ENCODE assay signal across 2 cellular contexts in the genomic region with DNA sequence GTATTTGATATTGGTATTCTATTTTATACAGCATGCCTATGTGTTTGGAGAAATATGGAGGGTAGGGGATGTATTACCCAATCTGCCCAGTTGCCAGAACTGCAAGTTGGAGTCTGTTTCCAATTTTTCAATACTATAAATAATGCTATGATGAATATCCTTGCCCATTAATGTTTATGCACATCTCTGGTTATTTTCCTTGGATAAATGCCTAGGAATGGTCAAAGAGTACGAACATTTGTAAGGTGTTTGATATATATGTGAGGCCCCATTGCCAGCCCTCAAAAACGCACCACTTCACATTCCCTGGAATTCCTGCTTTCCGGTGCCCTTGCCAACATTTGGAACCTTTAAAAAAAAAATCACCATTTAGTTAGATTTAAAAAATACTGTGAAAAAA.
TF ChIP-seq lines count a peak whose summit lies in the region.

No MANE protein-coding gene starts in this region.

TF ChIP-seq in SK-N-SH, 30 proteins besides CTCF, POLR2A, EP300 and RAD21 (continued from another document):
- TF ChIP-seq JUND (IDR thresholded peaks at IDR 0.05): peak; percentile 37; the same call in 1 of the 2 replicates
- no peak for TF ChIP-seq SIN3A (IDR thresholded peaks at IDR 0.05; ENCODE audit: borderline replicate concordance, low read depth, low read length)
- no peak for TF ChIP-seq EZH2phosphoT487 (IDR thresholded peaks at IDR 0.05; ENCODE audit: borderline replicate concordance, low read depth)
- TF ChIP-seq, protein P1, sequence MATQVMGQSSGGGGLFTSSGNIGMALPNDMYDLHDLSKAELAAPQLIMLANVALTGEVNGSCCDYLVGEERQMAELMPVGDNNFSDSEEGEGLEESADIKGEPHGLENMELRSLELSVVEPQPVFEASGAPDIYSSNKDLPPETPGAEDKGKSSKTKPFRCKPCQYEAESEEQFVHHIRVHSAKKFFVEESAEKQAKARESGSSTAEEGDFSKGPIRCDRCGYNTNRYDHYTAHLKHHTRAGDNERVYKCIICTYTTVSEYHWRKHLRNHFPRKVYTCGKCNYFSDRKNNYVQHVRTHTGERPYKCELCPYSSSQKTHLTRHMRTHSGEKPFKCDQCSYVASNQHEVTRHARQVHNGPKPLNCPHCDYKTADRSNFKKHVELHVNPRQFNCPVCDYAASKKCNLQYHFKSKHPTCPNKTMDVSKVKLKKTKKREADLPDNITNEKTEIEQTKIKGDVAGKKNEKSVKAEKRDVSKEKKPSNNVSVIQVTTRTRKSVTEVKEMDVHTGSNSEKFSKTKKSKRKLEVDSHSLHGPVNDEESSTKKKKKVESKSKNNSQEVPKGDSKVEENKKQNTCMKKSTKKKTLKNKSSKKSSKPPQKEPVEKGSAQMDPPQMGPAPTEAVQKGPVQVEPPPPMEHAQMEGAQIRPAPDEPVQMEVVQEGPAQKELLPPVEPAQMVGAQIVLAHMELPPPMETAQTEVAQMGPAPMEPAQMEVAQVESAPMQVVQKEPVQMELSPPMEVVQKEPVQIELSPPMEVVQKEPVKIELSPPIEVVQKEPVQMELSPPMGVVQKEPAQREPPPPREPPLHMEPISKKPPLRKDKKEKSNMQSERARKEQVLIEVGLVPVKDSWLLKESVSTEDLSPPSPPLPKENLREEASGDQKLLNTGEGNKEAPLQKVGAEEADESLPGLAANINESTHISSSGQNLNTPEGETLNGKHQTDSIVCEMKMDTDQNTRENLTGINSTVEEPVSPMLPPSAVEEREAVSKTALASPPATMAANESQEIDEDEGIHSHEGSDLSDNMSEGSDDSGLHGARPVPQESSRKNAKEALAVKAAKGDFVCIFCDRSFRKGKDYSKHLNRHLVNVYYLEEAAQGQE (IDR thresholded peaks at IDR 0.05; ENCODE audit: low read depth, low read length): no peak
- peak; percentile 46; the same call in 1 of the 2 replicates for TF ChIP-seq MEF2A (IDR thresholded peaks at IDR 0.05; ENCODE audit: borderline replicate concordance, low read depth)
- peak; percentile 16; the same call in 1 of the 2 replicates for TF ChIP-seq TEAD4 (IDR thresholded peaks at IDR 0.05; ENCODE audit: borderline replicate concordance, insufficient read depth)
- TF ChIP-seq SMC3 (IDR thresholded peaks at IDR 0.05; ENCODE audit: low read depth, low read length): no peak
- peak; percentile 71 for TF ChIP-seq NFIC (IDR thresholded peaks at IDR 0.05; ENCODE audit: borderline replicate concordance)
- TF ChIP-seq CHD2 (IDR thresholded peaks at IDR 0.05; ENCODE audit: low read length, partially characterized antibody): no peak
- TF ChIP-seq POLR2AphosphoS5 (IDR thresholded peaks at IDR 0.05; ENCODE audit: low read depth, low read length): peak; percentile 21; the same call in 1 of the 2 replicates
- peak; percentile 83 for TF ChIP-seq TCF12 (IDR thresholded peaks at IDR 0.05)
- TF ChIP-seq FOSL2 (IDR thresholded peaks at IDR 0.05; ENCODE audit: borderline replicate concordance, low read depth): no peak
- TF ChIP-seq, protein P2, sequence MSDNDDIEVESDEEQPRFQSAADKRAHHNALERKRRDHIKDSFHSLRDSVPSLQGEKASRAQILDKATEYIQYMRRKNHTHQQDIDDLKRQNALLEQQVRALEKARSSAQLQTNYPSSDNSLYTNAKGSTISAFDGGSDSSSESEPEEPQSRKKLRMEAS (IDR thresholded peaks at IDR 0.05; ENCODE audit: low read depth): no peak
- TF ChIP-seq PBX3 (IDR thresholded peaks at IDR 0.05): peak; percentile 71
- no peak for TF ChIP-seq NRF1 (IDR thresholded peaks at IDR 0.05; ENCODE audit: low read depth, low read length)
- no peak for TF ChIP-seq USF1 (IDR thresholded peaks at IDR 0.05; ENCODE audit: borderline replicate concordance, low read depth)
- TF ChIP-seq FOXM1 (IDR thresholded peaks at IDR 0.05; ENCODE audit: low read depth): no peak
TF ChIP-seq in SK-N-SH: peak in this region for 8.

TF ChIP-seq in SK-N-SH treated with all-trans-retinoic acid at 6 μM for 48 hours, 23 proteins besides CTCF, POLR2A, EP300 and RAD21 (continued from another document):
- TF ChIP-seq BACH2 (CRISPR knock-in tag; IDR thresholded peaks at IDR 0.05; ENCODE audit: borderline replicate concordance) (no peak), ZNF565 (CRISPR knock-in tag; conservative IDR thresholded peaks at IDR 0.05; ENCODE audit: low read depth) (no peak), ZC3H10 (CRISPR knock-in tag; IDR thresholded peaks at IDR 0.05) (no peak), ESRRG (CRISPR knock-in tag; IDR thresholded peaks at IDR 0.05) (no peak)
- TF ChIP-seq, protein P3, sequence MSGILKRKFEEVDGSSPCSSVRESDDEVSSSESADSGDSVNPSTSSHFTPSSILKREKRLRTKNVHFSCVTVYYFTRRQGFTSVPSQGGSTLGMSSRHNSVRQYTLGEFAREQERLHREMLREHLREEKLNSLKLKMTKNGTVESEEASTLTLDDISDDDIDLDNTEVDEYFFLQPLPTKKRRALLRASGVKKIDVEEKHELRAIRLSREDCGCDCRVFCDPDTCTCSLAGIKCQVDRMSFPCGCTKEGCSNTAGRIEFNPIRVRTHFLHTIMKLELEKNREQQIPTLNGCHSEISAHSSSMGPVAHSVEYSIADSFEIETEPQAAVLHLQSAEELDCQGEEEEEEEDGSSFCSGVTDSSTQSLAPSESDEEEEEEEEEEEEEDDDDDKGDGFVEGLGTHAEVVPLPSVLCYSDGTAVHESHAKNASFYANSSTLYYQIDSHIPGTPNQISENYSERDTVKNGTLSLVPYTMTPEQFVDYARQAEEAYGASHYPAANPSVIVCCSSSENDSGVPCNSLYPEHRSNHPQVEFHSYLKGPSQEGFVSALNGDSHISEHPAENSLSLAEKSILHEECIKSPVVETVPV (CRISPR knock-in tag; IDR thresholded peaks at IDR 0.05): no peak
